ENCODE assay signal across 7 cellular contexts in genomic region chr1:146475086-146475485, GRCh38.
DNase-seq lines count a peak whose midpoint lies in the region; ATAC-seq, FAIRE-seq and TF ChIP-seq lines count a peak whose summit lies in the region.
"Not testable (repeated sequence)": the region's sequence is repeated elsewhere in the genome, so short reads cannot be mapped to it uniquely, and the experiment has no call there.

No MANE protein-coding gene starts in this region.

- not testable (repeated sequence) for H3K27me3 ChIP-seq in DND-41 (ENCODE audit: insufficient read depth, low read length, poor library complexity); PC-9 (ENCODE audit: insufficient read depth, low read depth); bronchial epithelial cell (ENCODE audit: control insufficient read depth, insufficient read depth, low read length); foreskin keratinocyte

- ATAC-seq in DND-41 (ENCODE audit: insufficient read depth, low read depth): not testable (repeated sequence)
- peak; percentile 74 for ATAC-seq in foreskin keratinocyte

- not testable (repeated sequence) for H4K20me1 ChIP-seq in DND-41 (ENCODE audit: insufficient read depth, low read length); PC-9 (ENCODE audit: insufficient read depth)

- not testable (repeated sequence) for H3K4me2 ChIP-seq in DND-41 (ENCODE audit: insufficient read depth, low read length)
- H3K4me2 ChIP-seq in PC-9: peak overlapping the region; percentile 61

- H3K9me3 ChIP-seq in DND-41 (ENCODE audit: insufficient read depth, low read length, severe bottlenecking); PC-9 (ENCODE audit: insufficient read depth, low read depth): not testable (repeated sequence)

- not testable (repeated sequence) for H3K36me3 ChIP-seq in DND-41 (ENCODE audit: insufficient read depth, low read length); PC-9 (ENCODE audit: low read depth); bronchial epithelial cell (ENCODE audit: control insufficient read depth, insufficient read depth, low read length)

- CTCF ChIA-PET in PC-9 (lab: Charles Lee): not testable (repeated sequence)

- intact Hi-C loops in PC-9 (cut with micrococcal nuclease; ENCODE audit: unreplicated experiment): not testable (repeated sequence)

- not testable (repeated sequence) for BruUV-seq in PC-9 (replicated peaks; lab: Mats Ljungman, UMichigan)

- TF ChIP-seq CTCF in DND-41 (IDR thresholded peaks at IDR 0.05; ENCODE audit: borderline replicate concordance, extremely low read depth, low read length, poor library complexity, severe bottlenecking); GM13976 (IDR thresholded peaks at IDR 0.05; ENCODE audit: borderline replicate concordance, control extremely low read depth, extremely low read depth, insufficient read depth, missing control alignments); PC-9 (conservative IDR thresholded peaks at IDR 0.05); bronchial epithelial cell (IDR thresholded peaks at IDR 0.05; ENCODE audit: insufficient read depth, low read length, severe bottlenecking); foreskin keratinocyte (conservative IDR thresholded peaks at IDR 0.05): not testable (repeated sequence)

- H2AFZ ChIP-seq in DND-41 (ENCODE audit: low read depth, low read length): not testable (repeated sequence)
- 0 out of 2 replicates have a peak overlapping the region, but pooled peaks have one; percentile 57 for H2AFZ ChIP-seq in PC-9

- H3K9ac ChIP-seq in DND-41 (ENCODE audit: low read depth, low read length): not testable (repeated sequence)

- H3K79me2 ChIP-seq in DND-41 (ENCODE audit: insufficient read depth, low read length); PC-9 (ENCODE audit: low read depth): not testable (repeated sequence)

- not testable (repeated sequence) for FAIRE-seq in bronchial epithelial cell (lab: Jason Lieb, UNC)

- POLR2A ChIA-PET in PC-9 (lab: Charles Lee; ENCODE audit: unreplicated experiment): not testable (repeated sequence)

- not testable (repeated sequence) for H3K4me3 ChIP-seq in DND-41 (ENCODE audit: low read depth in 1 of 2, low read length in 2 of 2); PC-9; bronchial epithelial cell (ENCODE audit: low read depth, low read length)

- H3K4me1 ChIP-seq in DND-41 (ENCODE audit: insufficient read depth, low read length) (peaks cover 41% of the 10 kb centered on the region), PC-9 (replicated peaks; ENCODE audit: insufficient read depth) (peaks cover 25% of the 10 kb centered on the region)
- H3K4me1 ChIP-seq in foreskin keratinocyte: not testable (repeated sequence)

- H3K27ac ChIP-seq in DND-41 (ENCODE audit: low read length) (peak overlapping the region; percentile 50; the same call in 1 of the 2 replicates), PC-9 (peak overlapping the region; percentile 52)
- H3K27ac ChIP-seq in foreskin keratinocyte: not testable (repeated sequence)

- DNase-seq in DND-41: not testable (repeated sequence)
- DNase-seq in GM13976 (ENCODE audit: low spot score) (peak; percentile 0), M059J (ENCODE audit: low read depth) (peak; percentile 1), PC-9 (peak; percentile 8 to 86), bronchial epithelial cell (ENCODE audit: low read depth) (peak; percentile 32), foreskin keratinocyte (peak; percentile 9 to 42), islet precursor cell (peak; percentile 41)

- not testable (repeated sequence) for H3K9me2 ChIP-seq in PC-9 (ENCODE audit: insufficient read depth)

- in situ Hi-C loops in GM13976 (cut with MboI; ENCODE audit: low sequenced_read_pairs, unreplicated experiment): not testable (repeated sequence)

- not testable (repeated sequence) for H3F3A ChIP-seq in PC-9 (ENCODE audit: insufficient read depth, low read depth)
